Comparison of ENCODE assay signal across 22 cellular contexts in the genomic region with DNA sequence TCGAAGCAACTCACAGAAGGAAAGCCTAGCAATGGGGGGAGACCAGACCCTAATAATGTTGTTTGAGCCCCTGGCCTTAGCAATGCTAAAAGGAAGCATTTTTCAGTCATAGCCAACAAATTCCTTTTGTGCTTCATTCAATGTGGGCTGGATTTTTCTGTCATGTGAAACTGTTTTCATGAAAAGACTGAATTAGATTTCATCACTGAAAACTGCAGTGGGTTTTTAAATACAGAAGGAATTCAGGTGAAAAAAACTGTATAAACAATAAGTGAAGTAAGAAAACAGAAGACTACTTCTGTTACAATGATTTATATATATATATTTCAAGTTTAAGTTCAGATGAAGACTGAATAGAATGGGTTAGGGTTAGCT.
A peak's percentile ranks its signal among the peaks of the same experiment; 100 is the strongest.
DNase-seq lines count a peak whose midpoint lies in the region; TF ChIP-seq lines count a peak whose summit lies in the region.
"Had no signal": no experiment of that assay in that cellular context is flagged by ENCODE, and none has a peak within 500 bp of the region (broad histone marks: within the 10 kb centered on the region; RNA-seq: fewer than 3 reads in every experiment).

No MANE protein-coding gene starts in this region.

- TF ChIP-seq POLR2A in thyroid gland (IDR thresholded peaks at IDR 0.05): no peak

- H3K27ac ChIP-seq in GM23248 (peak overlapping the region; percentile 53), hepatocyte (peak overlapping the region; percentile 7), thyroid gland (peak overlapping the region in 2 of 3 donors; percentile 28 to 31)
- H3K27ac ChIP-seq: PC-9, RWPE1 had no signal

- H3K9ac ChIP-seq in GM23248: no peak overlapping the region

- H2AFZ ChIP-seq in GM23248 (peak overlapping the region; percentile 43), hepatocyte (no peak overlapping the region)
- H2AFZ ChIP-seq: PC-9 had no signal

- DNase-seq in GM23248: peak; percentile 46
- DNase-seq in astrocyte of the hippocampus (ENCODE audit: low read depth, low spot score): peak; percentile 37
- DNase-seq in hepatocyte (ENCODE audit: low spot score): no peak
- no peak for DNase-seq in thyroid gland
- DNase-seq in T-helper 2 cell treated with Interferon-gamma antibody and Interleukin-4, amounts not matched to agents 5 μg/mL and 100 μg/mL, for 36 hours (ENCODE audit: low spot score): no peak
- no peak for DNase-seq in foreskin melanocyte
- no peak for DNase-seq in HAP-1 (ENCODE audit: low spot score in 2 of 2)
- DNase-seq: ACHN; BE2C; CD4-positive, CD25-positive, alpha-beta regulatory T cell; DMS53; H7; Kasumi-1; MG63; NCI-H1048; NCI-H1436; NCI-H2029; NCI-H345; NCI-H524 treated with DMSO at 0.1 percent for 48 hours; PC-9; SIG-M5 had no signal

- H3K36me3 ChIP-seq in GM23248 (ENCODE audit: low read depth) (no peaks in the 10 kb centered on the region), hepatocyte (replicated peaks; ENCODE audit: insufficient read depth, low read depth) (no peaks in the 10 kb centered on the region), thyroid gland (no peaks in the 10 kb centered on the region), HAP-1 (replicated peaks) (no peaks in the 10 kb centered on the region)
- H3K36me3 ChIP-seq: BE2C, MG63 had no signal

- H3K9me2 ChIP-seq in GM23248 (ENCODE audit: insufficient read depth) (no peaks in the 10 kb centered on the region), hepatocyte (replicated peaks; ENCODE audit: insufficient read depth) (no peaks in the 10 kb centered on the region)

- TF ChIP-seq CTCF in hepatocyte (IDR thresholded peaks at IDR 0.05; ENCODE audit: poor library complexity) (no peak), thyroid gland (IDR thresholded peaks at IDR 0.05) (no peak)

- H3K4me1 Mint-ChIP-seq in T-helper 2 cell treated with Interferon-gamma antibody and Interleukin-4, amounts not matched to agents 5 μg/mL and 100 μg/mL, for 36 hours (ENCODE audit: low read depth): no peaks in the 10 kb centered on the region

- 18 to 44% methylated on average over 1 of the region's 1 CpG for WGBS in GM23248 (ENCODE audit: low coverage in 1 of 2, low lambda C conversion rate in 2 of 2, missing lambda C conversion rate in 2 of 2), 2 experiments
- WGBS in hepatocyte (ENCODE audit: low lambda C conversion rate, missing lambda C conversion rate): 91% methylated on average over 1 of the region's 1 CpG
- WGBS in thyroid gland, 2 donors: 78 to 100% methylated on average over 1 of the region's 1 CpG

- no peaks in the 10 kb centered on the region for H3K9me3 Mint-ChIP-seq in T-helper 2 cell treated with Interferon-gamma antibody and Interleukin-4, amounts not matched to agents 5 μg/mL and 100 μg/mL, for 36 hours

- H3K27me3 ChIP-seq in GM23248 (replicated peaks; ENCODE audit: insufficient read depth) (no peaks in the 10 kb centered on the region), hepatocyte (no peaks in the 10 kb centered on the region), thyroid gland (no peaks in the 10 kb centered on the region), HAP-1 (ENCODE audit: low read depth) (no peaks in the 10 kb centered on the region)
- H3K27me3 ChIP-seq: BE2C, MG63 had no signal

- H3K27ac Mint-ChIP-seq in T-helper 2 cell treated with Interferon-gamma antibody and Interleukin-4, amounts not matched to agents 5 μg/mL and 100 μg/mL, for 36 hours: no peak overlapping the region
- H3K27ac Mint-ChIP-seq: CD4-positive, CD25-positive, alpha-beta regulatory T cell had no signal

- in situ Hi-C loops in GM23248 (cut with MboI) (no loop called here), HAP-1 (cut with MboI; ENCODE audit: low sequenced_read_pairs) (no loop called here)

- peak overlapping the region; percentile 41 for H3K4me2 ChIP-seq in GM23248 (ENCODE audit: unreplicated experiment)
- no peak overlapping the region for H3K4me2 ChIP-seq in hepatocyte
- H3K4me2 ChIP-seq: PC-9 had no signal

- H3K27me3 Mint-ChIP-seq in T-helper 2 cell treated with Interferon-gamma antibody and Interleukin-4, amounts not matched to agents 5 μg/mL and 100 μg/mL, for 36 hours (ENCODE audit: low read depth): no peaks in the 10 kb centered on the region
- H3K27me3 Mint-ChIP-seq: CD4-positive, CD25-positive, alpha-beta regulatory T cell had no signal

- H3K79me2 ChIP-seq in GM23248 (ENCODE audit: insufficient read depth) (no peaks in the 10 kb centered on the region), hepatocyte (no peaks in the 10 kb centered on the region)

- no peaks in the 10 kb centered on the region for H3K9me3 ChIP-seq in GM23248 (ENCODE audit: low read depth)
- no peaks in the 10 kb centered on the region for H3K9me3 ChIP-seq in hepatocyte (ENCODE audit: low read depth)
- no peaks in the 10 kb centered on the region for H3K9me3 ChIP-seq in thyroid gland
- H3K9me3 ChIP-seq in HAP-1: no peaks in the 10 kb centered on the region
- H3K9me3 ChIP-seq: BE2C, MG63 had no signal

- H4K20me1 ChIP-seq in GM23248 (ENCODE audit: insufficient read depth) (no peaks in the 10 kb centered on the region), hepatocyte (ENCODE audit: insufficient read depth, poor library complexity, severe bottlenecking) (no peaks in the 10 kb centered on the region)

- intact Hi-C loops in thyroid gland (cut with DNase I): no loop called here

- no peak overlapping the region for H3K4me3 Mint-ChIP-seq in T-helper 2 cell treated with Interferon-gamma antibody and Interleukin-4, amounts not matched to agents 5 μg/mL and 100 μg/mL, for 36 hours
- H3K4me3 Mint-ChIP-seq: CD4-positive, CD25-positive, alpha-beta regulatory T cell had no signal

- H3K4me3 ChIP-seq in GM23248: no peak overlapping the region; the same call in 1 of the 2 replicates
- H3K4me3 ChIP-seq in hepatocyte: no peak overlapping the region
- no peak overlapping the region for H3K4me3 ChIP-seq in thyroid gland (replicated peaks in 1 of 3)
- H3K4me3 ChIP-seq in HAP-1: no peak overlapping the region
- H3K4me3 ChIP-seq: MG63, PC-9 had no signal

- H3K36me3 Mint-ChIP-seq in T-helper 2 cell treated with Interferon-gamma antibody and Interleukin-4, amounts not matched to agents 5 μg/mL and 100 μg/mL, for 36 hours (ENCODE audit: low read depth): peaks cover 3% of the 10 kb centered on the region

- H3F3A ChIP-seq in GM23248 (ENCODE audit: insufficient read depth): peaks cover 16% of the 10 kb centered on the region; the same call in 1 of the 2 replicates

- H3K4me1 ChIP-seq in GM23248 (ENCODE audit: insufficient read depth): peaks cover 30% of the 10 kb centered on the region
- peaks cover 26% of the 10 kb centered on the region for H3K4me1 ChIP-seq in hepatocyte (ENCODE audit: insufficient read depth)
- peaks cover 11 to 23% of the 10 kb centered on the region in 2 donors for H3K4me1 ChIP-seq in thyroid gland
- H3K4me1 ChIP-seq in HAP-1: peaks cover 17% of the 10 kb centered on the region

Comparison
In these comparisons a context has a peak if more than half of its experiments do, and no peak if none do; other contexts are left out.
1. DNase-seq: peak in GM23248 (single experiment) and astrocyte of the hippocampus (single experiment); none in hepatocyte (single experiment), thyroid gland (0 of 2), T-helper 2 cell treated with Interferon-gamma antibody and Interleukin-4, amounts not matched to agents 5 μg/mL and 100 μg/mL, for 36 hours (single experiment), foreskin melanocyte (single experiment) and HAP-1 (0 of 2).
2. Peak in every context shown above with its lines, with median percentiles within 50 percentile points of each other: H3K27ac ChIP-seq.